In genomic region chr14:74610866-74611671, GRCh38 we compare ENCODE assay signal across 9 cellular contexts. TPM values are rescaled to one million over a fixed set of nuclear protein-coding genes. Genes with fewer than 3 reads are reported as not detected.
DNase-seq lines count a peak whose midpoint lies in the region; ATAC-seq and TF ChIP-seq lines count a peak whose summit lies in the region.
"Had no signal": no experiment of that assay in that cellular context is flagged by ENCODE, and none has a peak within 500 bp of the region (broad histone marks: within the 10 kb centered on the region; RNA-seq: fewer than 3 reads in every experiment).

No MANE protein-coding gene starts in this region.

- H3K27ac Mint-ChIP-seq in neural progenitor cell, result no peak overlapping the region

- WGBS in esophagus, 2 donors, result 23 to 34% methylated on average over 55 to 65 of the region's 65 CpGs

- ATAC-seq in GM21723 (IDR thresholded peaks at IDR 0.05; ENCODE audit: unreplicated experiment), result no peak

- CTCF ChIA-PET in AG04449 (lab: Yijun Ruan, JAX), result interaction anchor here (0.7 to 12.5 kb wide), 50 partner anchors 8 to 278 kb away, joined by 3 to 318 read pairs (median 5); partner anchors contain the start of genes AREL1, FCF1 and YLPM1

- H3K9me3 ChIP-seq in NT2/D1 (ENCODE audit: insufficient read depth, low read length) (peaks cover 42% of the 10 kb centered on the region; the same call in 1 of the 2 replicates), esophagus (ENCODE audit: control insufficient read depth in 2 of 2, insufficient read depth in 1 of 2, low read depth in 1 of 2, low read length in 1 of 2) (no peaks in the 10 kb centered on the region), neural progenitor cell (ENCODE audit: low read depth) (no peaks in the 10 kb centered on the region)

- H3K4me2 ChIP-seq in neural progenitor cell, result peak overlapping the region; percentile 84

- H3K36me3 Mint-ChIP-seq in neural progenitor cell, result no peaks in the 10 kb centered on the region

- POLR2A ChIA-PET in AG04449 (lab: Yijun Ruan, JAX), result interaction anchor here (0.7 to 1.9 kb wide), 5 partner anchors 8 to 40 kb away, joined by 3 to 9 read pairs (median 4); no protein-coding TSS in a partner anchor

- H3K36me3 ChIP-seq in NT2/D1 (ENCODE audit: insufficient read depth, insufficient read length, low read length) (no peaks in the 10 kb centered on the region), esophagus (ENCODE audit: control insufficient read depth in 2 of 2, insufficient read depth in 2 of 2, low read length in 1 of 2) (no peaks in the 10 kb centered on the region), neural progenitor cell (no peaks in the 10 kb centered on the region)

- H4K20me1 ChIP-seq in neural progenitor cell (ENCODE audit: low read depth), result no peaks in the 10 kb centered on the region

- no peak for DNase-seq in AG04449 (ENCODE audit: low read depth, low spot score)
- no peak for DNase-seq in NT2/D1 (ENCODE audit: low read depth, low spot score)
- peak; percentile 65 for DNase-seq in neural progenitor cell (ENCODE audit: low spot score)
- DNase-seq in GM20000 (ENCODE audit: low spot score), result no peak
- no peak for DNase-seq in NCI-H446 (lab: John Stamatoyannopoulos, UW)
- no peak for DNase-seq in SKM-1 (lab: John Stamatoyannopoulos, UW; ENCODE audit: unreplicated experiment)
- DNase-seq: NCI-H2171 treated with DMSO at 0.1 percent for 48 hours had no signal

- H3K27me3 ChIP-seq in NT2/D1 (ENCODE audit: insufficient read depth, insufficient read length) (peaks cover 25% of the 10 kb centered on the region), esophagus (ENCODE audit: control insufficient read depth in 1 of 2, insufficient read depth in 2 of 2, low read length in 2 of 2) (no peaks in the 10 kb centered on the region), neural progenitor cell (peaks cover 49% of the 10 kb centered on the region)

- no peaks in the 10 kb centered on the region for H3K79me2 ChIP-seq in neural progenitor cell (ENCODE audit: low read depth)

- peak overlapping the region; percentile 67 for H3K4me3 ChIP-seq in AG04449 (ENCODE audit: low read depth, low read length)
- peak overlapping the region; percentile 39 for H3K4me3 ChIP-seq in NT2/D1 (ENCODE audit: insufficient read length, low read depth)
- H3K4me3 ChIP-seq in esophagus (ENCODE audit: low read depth in 1 of 2, low read length in 2 of 2), result peak overlapping the region; percentile 65 to 75
- H3K4me3 ChIP-seq in neural progenitor cell, result peak overlapping the region; percentile 52

- H3K9me3 Mint-ChIP-seq in neural progenitor cell, result no peaks in the 10 kb centered on the region

- TF ChIP-seq CTCF in AG04449 (IDR thresholded peaks at IDR 0.05; ENCODE audit: insufficient read depth, low read length, missing control alignments) (no peak), neural progenitor cell (IDR thresholded peaks at IDR 0.05) (no peak), GM20000 (IDR thresholded peaks at IDR 0.05; ENCODE audit: extremely low read depth, missing control alignments) (no peak)

- peaks cover 41% of the 10 kb centered on the region for H3K27me3 Mint-ChIP-seq in neural progenitor cell (ENCODE audit: insufficient read depth, low read depth)

- H3K9ac ChIP-seq in NT2/D1 (ENCODE audit: insufficient read length, low read depth), result no peak overlapping the region
- H3K9ac ChIP-seq in neural progenitor cell, result no peak overlapping the region

- H3K4me1 ChIP-seq in NT2/D1 (ENCODE audit: insufficient read depth, insufficient read length) (no peaks in the 10 kb centered on the region), esophagus (ENCODE audit: control insufficient read depth in 2 of 2, insufficient read depth in 2 of 2, low read length in 1 of 2) (peaks cover 15 to 30% of the 10 kb centered on the region in 2 donors), neural progenitor cell (peaks cover 8% of the 10 kb centered on the region)

- H3K27ac ChIP-seq in esophagus (ENCODE audit: low read depth in 2 of 2, low read length in 1 of 2) (no peak overlapping the region), neural progenitor cell (no peak overlapping the region)

- H3K4me1 Mint-ChIP-seq in neural progenitor cell, result peaks cover 23% of the 10 kb centered on the region

- H3K4me3 Mint-ChIP-seq in neural progenitor cell, result peak overlapping the region; percentile 78

- H2AFZ ChIP-seq in neural progenitor cell (replicated peaks), result peak overlapping the region; percentile 100

- H3F3A ChIP-seq in neural progenitor cell (ENCODE audit: low read depth), result peaks cover 16% of the 10 kb centered on the region

RNA-seq across cellular contexts. Expression of gene LTBP2, which starts 1.0 kb away (rescaled TPM):
- 1 to 10 TPM; 4.7 to 5.5 TPM for polyA plus RNA-seq in esophagus
- total RNA-seq in neural progenitor cell (ENCODE audit: low replicate concordance), result 0.43 and 0.84 TPM in 2 replicates
